Comparison of ENCODE assay signal across 17 cellular contexts in genomic region chr3:137165117-137165806, GRCh38.
A peak's percentile ranks its signal among the peaks of the same experiment; 100 is the strongest.
DNase-seq lines count a peak whose midpoint lies in the region; ATAC-seq, FAIRE-seq and TF ChIP-seq lines count a peak whose summit lies in the region.
"Had no signal": no experiment of that assay in that cellular context is flagged by ENCODE, and none has a peak within 500 bp of the region (broad histone marks: within the 10 kb centered on the region; RNA-seq: fewer than 3 reads in every experiment).

No MANE protein-coding gene starts in this region.

- no peak overlapping the region for H2BK12ac ChIP-seq in H1 (ENCODE audit: low read depth, low read length)

- TF ChIP-seq EP300 in H1 (IDR thresholded peaks at IDR 0.05; ENCODE audit: borderline replicate concordance in 1 of 2, low read depth in 2 of 2, low read length in 2 of 2) (no peak), transverse colon (IDR thresholded peaks at IDR 0.05; ENCODE audit: low read depth) (no peak)

- peak overlapping the region; percentile 26 for H4K91ac ChIP-seq in H1 (replicated peaks; ENCODE audit: insufficient read length, low read length)

- no peaks in the 10 kb centered on the region for H3K9me3 ChIP-seq in H1 (ENCODE audit: insufficient read depth in 2 of 2, low read depth in 1 of 2, low read length in 1 of 2)
- H3K9me3 ChIP-seq in transverse colon = no peaks in the 10 kb centered on the region
- H3K9me3 ChIP-seq: sigmoid colon had no signal

- H2BK20ac ChIP-seq in H1 (ENCODE audit: low read length) = no peak overlapping the region

- in situ Hi-C loops in transverse colon (cut with MboI; ENCODE audit: low pct_ligation_motif_present in 1 of 4, low pct_unique_long_range_greater_than_20kb in 1 of 4, low sequenced_read_pairs in 3 of 4) = no loop called here

- no peak overlapping the region for H2BK120ac ChIP-seq in H1 (replicated peaks; ENCODE audit: low read depth, low read length)

- peak overlapping the region; percentile 66 for H3K4ac ChIP-seq in H1 (replicated peaks; ENCODE audit: insufficient read length, low read depth, low read length)

- H3K4me3 ChIP-seq in H1 (ENCODE audit: extremely low read depth in 1 of 4, insufficient read depth in 2 of 4, low read depth in 3 of 4, low read length in 4 of 4) (no peak overlapping the region), transverse colon (no peak overlapping the region)
- H3K4me3 ChIP-seq: sigmoid colon had no signal

- CTCF ChIA-PET in H1 (lab: Charles Lee; ENCODE audit: partially characterized antibody) = interaction anchor here (0.8 to 5.9 kb wide), 5 partner anchors 8 to 152 kb away, joined by 3 to 33 read pairs (median 3); no protein-coding TSS in a partner anchor

- no peak for ATAC-seq in GM18909 (IDR thresholded peaks at IDR 0.05; ENCODE audit: poor library complexity, unreplicated experiment)
- ATAC-seq: natural killer cell treated with Interleukin-12 subunit alpha and Interleukin-12 subunit beta and Interleukin-15 and Interleukin-18, amount 100 ng/mL, for 72 hours had no signal

- DNase-seq in ELR (ENCODE audit: low read depth) = peak; percentile 69
- DNase-seq in M059J (ENCODE audit: low read depth) = peak; percentile 82
- no peak for DNase-seq in H1 (ENCODE audit: low read depth in 1 of 2, low spot score in 2 of 2)
- peak; percentile 10 for DNase-seq in non-pigmented ciliary epithelial cell (ENCODE audit: low read depth)
- no peak for DNase-seq in transverse colon
- no peak for DNase-seq in epidermal melanocyte (ENCODE audit: insufficient read length, low spot score)
- no peak for DNase-seq in kidney glomerular epithelial cell (lab: John Stamatoyannopoulos, UW)
- DNase-seq: activated effector memory CD4-positive, alpha-beta T cell treated with Interleukin-2 at 50 U/mL for 16 hours; Calu3; GOT3; KG1; left cardiac atrium; NCI-H2029 treated with DMSO at 0.1 percent for 48 hours; sigmoid colon had no signal

- no peak for TF ChIP-seq RAD21 in H1 (IDR thresholded peaks at IDR 0.05 in 1 of 2, conservative IDR thresholded peaks at IDR 0.05 in 1 of 2; ENCODE audit: low read depth in 2 of 2, low read length in 2 of 2)

- no peaks in the 10 kb centered on the region for H3K36me3 ChIP-seq in H1 (ENCODE audit: control insufficient read depth in 2 of 4, insufficient read depth in 4 of 4, low read length in 3 of 4)
- H3K36me3 ChIP-seq in transverse colon = no peaks in the 10 kb centered on the region
- H3K36me3 ChIP-seq: sigmoid colon had no signal

- H2AFZ ChIP-seq in H1 (ENCODE audit: low read length) = 0 out of 2 replicates have a peak overlapping the region, but pooled peaks have one; percentile 14

- no peak overlapping the region for H3K56ac ChIP-seq in H1 (replicated peaks; ENCODE audit: insufficient read length, low read depth, low read length)

- no peak overlapping the region for H4K5ac ChIP-seq in H1 (ENCODE audit: insufficient read length, low read depth, low read length)

- H3K4me2 ChIP-seq in H1 (ENCODE audit: insufficient read depth in 1 of 2, low read depth in 2 of 2, low read length in 2 of 2) = no peak overlapping the region

- H3K27ac ChIP-seq in H1 (ENCODE audit: low read depth, low read length) (no peak overlapping the region), transverse colon (no peak overlapping the region)

- 0 out of 2 replicates have a peak overlapping the region, but pooled peaks have one; percentile 21 for H4K8ac ChIP-seq in H1 (ENCODE audit: extremely low read depth, insufficient read depth, low read length)

- H2AK5ac ChIP-seq in H1 (ENCODE audit: low read depth, low read length) = no peak overlapping the region

- no peak overlapping the region for H3K23ac ChIP-seq in H1 (ENCODE audit: insufficient read length)

- H3K27me3 ChIP-seq in H1 (replicated peaks in 1 of 4; ENCODE audit: control insufficient read depth in 3 of 4, extremely low read depth in 1 of 4, insufficient read depth in 3 of 4, low read length in 3 of 4) = no peaks in the 10 kb centered on the region
- H3K27me3 ChIP-seq in transverse colon = no peaks in the 10 kb centered on the region
- H3K27me3 ChIP-seq: sigmoid colon had no signal

- 93% methylated on average over 7 of the region's 7 CpGs; no CpG with 5 or more reads in 1 of the 2 experiments for WGBS in H1 (ENCODE audit: extremely low coverage in 1 of 2, insufficient coverage in 1 of 2, insufficient read length in 1 of 2, insufficient replicate concordance in 2 of 2, low coverage in 1 of 2, low lambda C conversion rate in 2 of 2, missing lambda C conversion rate in 1 of 2), 2 experiments
- 82 to 83% methylated on average over 5 to 7 of the region's 7 CpGs for WGBS in transverse colon (ENCODE audit: low coverage in 1 of 2), 2 donors

- H3K79me2 ChIP-seq in H1 (ENCODE audit: control insufficient read depth in 1 of 2, insufficient read depth in 2 of 2, low read length in 2 of 2) = no peaks in the 10 kb centered on the region

- H4K20me1 ChIP-seq in H1 (replicated peaks in 1 of 2; ENCODE audit: control insufficient read depth in 1 of 2, insufficient read depth in 2 of 2, low read length in 2 of 2) = no peaks in the 10 kb centered on the region

- FAIRE-seq in H1 (lab: Jason Lieb, UNC) = no peak
- FAIRE-seq: GM12892 had no signal

- H3K4me1 ChIP-seq in H1 (replicated peaks in 1 of 4; ENCODE audit: control insufficient read depth in 3 of 4, insufficient read depth in 4 of 4, low read length in 3 of 4) = peaks cover 0 to 12% (median 7%) of the 10 kb centered on the region in 4 experiments; a peak in 3 of 7 replicates
- H3K4me1 ChIP-seq in transverse colon = peaks cover 0 to 9% (median 0%) of the 10 kb centered on the region in 4 donors

- no peak overlapping the region for H3K9ac ChIP-seq in H1 (replicated peaks in 1 of 4; ENCODE audit: extremely low read depth in 1 of 4, low read depth in 3 of 4, low read length in 3 of 4)

- no peak overlapping the region for H3K18ac ChIP-seq in H1 (ENCODE audit: extremely low read depth, low read length)

- no peak overlapping the region for H3K14ac ChIP-seq in H1 (ENCODE audit: insufficient read length)

- no peaks in the 10 kb centered on the region for H3K79me1 ChIP-seq in H1 (ENCODE audit: low read depth, low read length)

- POLR2A ChIA-PET in H1 (lab: Charles Lee; ENCODE audit: partially characterized antibody) = no interaction called here

- H2BK5ac ChIP-seq in H1 (ENCODE audit: low read depth, low read length) = no peak overlapping the region

- TF ChIP-seq CTCF in H1 (IDR thresholded peaks at IDR 0.05; ENCODE audit: control extremely low read depth in 1 of 3, insufficient read depth in 1 of 3, low read depth in 1 of 3, low read length in 3 of 3) (no peak), transverse colon (IDR thresholded peaks at IDR 0.05) (no peak)

- intact Hi-C loops in transverse colon (cut with DNase I; ENCODE audit: low total_unique reads) = no loop called here

- no peak for TF ChIP-seq POLR2A in H1 (IDR thresholded peaks at IDR 0.05; ENCODE audit: control extremely low read depth in 1 of 2, low read depth in 2 of 2, low read length in 2 of 2)
- TF ChIP-seq POLR2A in transverse colon (IDR thresholded peaks at IDR 0.05) = no peak

- H2BK15ac ChIP-seq in H1 (ENCODE audit: low read length) = 0 out of 2 replicates have a peak overlapping the region, but pooled peaks have one; percentile 18

- no peaks in the 10 kb centered on the region for H3K23me2 ChIP-seq in H1 (ENCODE audit: low read depth, low read length)

TF ChIP-seq in H1, 55 proteins besides CTCF, POLR2A, EP300 and RAD21:
- no peak for TF ChIP-seq ASH2L (IDR thresholded peaks at IDR 0.05; ENCODE audit: low read length)
- no peak for TF ChIP-seq TBP (IDR thresholded peaks at IDR 0.05; ENCODE audit: low read depth, low read length)
- TF ChIP-seq KDM4A (IDR thresholded peaks at IDR 0.05; ENCODE audit: low read depth, low read length, severe bottlenecking) = no peak
- TF ChIP-seq KDM5A (IDR thresholded peaks at IDR 0.05; ENCODE audit: low read length) = no peak
- TF ChIP-seq RXRA (IDR thresholded peaks at IDR 0.05; ENCODE audit: insufficient read depth, low read depth, low read length) = no peak
- no peak for TF ChIP-seq SIN3A (conservative IDR thresholded peaks at IDR 0.05 in 1 of 2, IDR thresholded peaks at IDR 0.05 in 1 of 2; ENCODE audit: low read depth in 1 of 2, low read length in 2 of 2)
- no peak for TF ChIP-seq SIX5 (IDR thresholded peaks at IDR 0.05; ENCODE audit: low read depth, low read length)
- TF ChIP-seq YY1 (IDR thresholded peaks at IDR 0.05; ENCODE audit: low read depth, low read length) = no peak
- TF ChIP-seq HDAC2 (IDR thresholded peaks at IDR 0.05; ENCODE audit: borderline replicate concordance in 1 of 2, low read depth in 2 of 2, low read length in 2 of 2) = no peak
- TF ChIP-seq SAP30 (IDR thresholded peaks at IDR 0.05; ENCODE audit: insufficient read depth, insufficient replicate concordance, low read length) = no peak
- no peak for TF ChIP-seq CHD2 (IDR thresholded peaks at IDR 0.05; ENCODE audit: low read length)
- TF ChIP-seq NANOG (IDR thresholded peaks at IDR 0.05; ENCODE audit: insufficient read depth, low read depth, low read length, poor library complexity, severe bottlenecking) = no peak
- no peak for TF ChIP-seq HDAC6 (IDR thresholded peaks at IDR 0.05; ENCODE audit: low read depth, low read length)
- TF ChIP-seq BCL11A (IDR thresholded peaks at IDR 0.05; ENCODE audit: low read depth in 2 of 2, low read length in 2 of 2) = no peak
- no peak for TF ChIP-seq CTBP2 (IDR thresholded peaks at IDR 0.05; ENCODE audit: borderline replicate concordance, insufficient read depth, insufficient read length, low read length)
- no peak for TF ChIP-seq JUN (IDR thresholded peaks at IDR 0.05; ENCODE audit: low read depth, low read length)

Comparison
In these comparisons a context has a peak if more than half of its experiments do, and no peak if none do; other contexts are left out.
1. DNase-seq: peak in ELR (single experiment), M059J (single experiment) and non-pigmented ciliary epithelial cell (single experiment); none in H1 (0 of 2), transverse colon (single experiment), epidermal melanocyte (single experiment) and kidney glomerular epithelial cell (single experiment).